15 cellular contexts compared by ENCODE assay signal in the genomic region with DNA sequence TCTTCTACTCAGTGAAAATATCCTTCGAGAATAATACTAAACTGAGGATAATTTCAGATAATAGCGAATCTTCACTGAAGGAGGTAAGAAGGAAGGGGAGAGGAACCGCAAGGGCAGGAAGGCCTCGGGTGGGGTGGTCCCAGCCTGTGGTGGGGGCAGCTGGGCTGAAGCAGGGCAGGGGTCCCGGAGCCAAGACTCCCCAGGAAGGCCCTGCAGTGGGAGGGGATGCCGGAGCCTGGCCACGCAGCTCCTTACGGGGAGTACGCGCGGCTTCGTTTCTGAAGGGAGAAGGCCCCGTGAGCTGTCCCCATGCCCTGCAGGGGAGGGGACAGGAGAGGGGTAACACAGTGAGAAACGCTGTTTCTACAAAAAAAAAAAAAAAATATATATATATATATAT. TPM values are rescaled to one million over a fixed set of nuclear protein-coding genes. Genes with fewer than 3 reads are reported as not detected.
DNase-seq lines count a peak whose midpoint lies in the region; ATAC-seq and TF ChIP-seq lines count a peak whose summit lies in the region.
"Had no signal": no experiment of that assay in that cellular context is flagged by ENCODE, and none has a peak within 500 bp of the region (broad histone marks: within the 10 kb centered on the region; RNA-seq: fewer than 3 reads in every experiment).

No MANE protein-coding gene starts in this region.

- no peak overlapping the region for H3T11ph ChIP-seq in H9 (ENCODE audit: low read length)

- in situ Hi-C loops in KBM-7 (cut with MboI; ENCODE audit: low pct_unique_long_range_greater_than_20kb, low sequenced_read_pairs), result no loop called here

- H3K4me1 Mint-ChIP-seq in activated naive CD4-positive, alpha-beta T cell treated with anti-CD3 and anti-CD28 coated beads, Interleukin-2, amount 10 ng/mL, durations not matched to agents 7 days and 5 days, result peaks cover 20% of the 10 kb centered on the region
- peaks cover 42 to 50% of the 10 kb centered on the region in 2 experiments for H3K4me1 Mint-ChIP-seq in H9
- peaks cover 16 to 17% of the 10 kb centered on the region in 2 donors for H3K4me1 Mint-ChIP-seq in immature natural killer cell
- H3K4me1 Mint-ChIP-seq in stimulated activated naive CD8-positive, alpha-beta T cell treated with anti-CD3 and anti-CD28 coated beads, Interleukin-15, amount 100 ng/mL, for 72 hours, result peaks cover 12% of the 10 kb centered on the region

- H2BK5ac ChIP-seq in H9 (ENCODE audit: insufficient read length, low read length), result no peak overlapping the region

- no peak overlapping the region for H3K4me2 ChIP-seq in H9 (ENCODE audit: insufficient read depth, insufficient read length, low read length)

- no peaks in the 10 kb centered on the region for H3K23me2 ChIP-seq in H9 (ENCODE audit: insufficient read length, low read depth, low read length, poor library complexity, severe bottlenecking)

- no peak overlapping the region for H3K27ac ChIP-seq in H9 (ENCODE audit: insufficient read length, low read depth, low read length)
- H3K27ac ChIP-seq: SJSA1 had no signal

- H3K27me3 ChIP-seq in H9 (ENCODE audit: insufficient read depth, low read length), result no peaks in the 10 kb centered on the region
- H3K27me3 ChIP-seq: pancreas, SJSA1 had no signal

- no CpG with 5 or more reads among the region's 14 CpGs for WGBS in H9 (ENCODE audit: extremely low coverage, insufficient read length, low lambda C conversion rate)

- H3K4ac ChIP-seq in H9 (ENCODE audit: low read depth, low read length), result no peak overlapping the region

- H2BK12ac ChIP-seq in H9 (ENCODE audit: insufficient read length, low read depth, low read length), result no peak overlapping the region

- no peak overlapping the region for H2BK120ac ChIP-seq in H9 (ENCODE audit: low read depth, low read length, poor library complexity, severe bottlenecking)

- no peak overlapping the region for H3K23ac ChIP-seq in H9 (ENCODE audit: insufficient read length, low read depth, low read length)

- H3K14ac ChIP-seq in H9 (ENCODE audit: insufficient read depth, low read length), result no peak overlapping the region

- no peaks in the 10 kb centered on the region for H3K27me3 Mint-ChIP-seq in activated naive CD4-positive, alpha-beta T cell treated with anti-CD3 and anti-CD28 coated beads, Interleukin-2, amount 10 ng/mL, durations not matched to agents 7 days and 5 days
- H3K27me3 Mint-ChIP-seq in H9 (ENCODE audit: low read depth) (peaks cover 2% of the 10 kb centered on the region; the same call in 1 of the 2 replicates), immature natural killer cell (ENCODE audit: low read depth in 3 of 3) (peaks cover 0 to 5% (median 2%) of the 10 kb centered on the region in 3 donors)
- H3K27me3 Mint-ChIP-seq in stimulated activated naive CD8-positive, alpha-beta T cell treated with anti-CD3 and anti-CD28 coated beads, Interleukin-15, amount 100 ng/mL, for 72 hours, result no peaks in the 10 kb centered on the region

- peak overlapping the region; percentile 61 for H3K18ac ChIP-seq in H9 (ENCODE audit: insufficient read length, low read depth, low read length)

- no peak for ATAC-seq in stimulated activated naive CD8-positive, alpha-beta T cell treated with anti-CD3 and anti-CD28 coated beads, Interleukin-15, amount 100 ng/mL, for 72 hours

- H3K79me1 ChIP-seq in H9 (ENCODE audit: insufficient read depth, low read depth, low read length, poor library complexity, severe bottlenecking), result no peaks in the 10 kb centered on the region

- H3K36me3 Mint-ChIP-seq in activated naive CD4-positive, alpha-beta T cell treated with anti-CD3 and anti-CD28 coated beads, Interleukin-2, amount 10 ng/mL, durations not matched to agents 7 days and 5 days, result peaks cover 25% of the 10 kb centered on the region
- peaks cover 7 to 24% (median 23%) of the 10 kb centered on the region in 3 experiments for H3K36me3 Mint-ChIP-seq in H9 (ENCODE audit: insufficient read depth in 1 of 3, low read depth in 3 of 3)
- peaks cover 5 to 9% (median 5%) of the 10 kb centered on the region in 3 donors for H3K36me3 Mint-ChIP-seq in immature natural killer cell

- no peak overlapping the region for H4K91ac ChIP-seq in H9 (ENCODE audit: insufficient read length, low read depth, low read length)

- no peak overlapping the region for H3K56ac ChIP-seq in H9 (ENCODE audit: insufficient read length, low read depth, low read length)

- no peak overlapping the region for H2BK15ac ChIP-seq in H9 (ENCODE audit: low read depth, low read length)

- no peaks in the 10 kb centered on the region for H3K9me3 Mint-ChIP-seq in activated naive CD4-positive, alpha-beta T cell treated with anti-CD3 and anti-CD28 coated beads, Interleukin-2, amount 10 ng/mL, durations not matched to agents 7 days and 5 days
- H3K9me3 Mint-ChIP-seq in H9, result no peaks in the 10 kb centered on the region; a peak in 1 of 5 replicates
- H3K9me3 Mint-ChIP-seq in immature natural killer cell, result no peaks in the 10 kb centered on the region
- H3K9me3 Mint-ChIP-seq in stimulated activated naive CD8-positive, alpha-beta T cell treated with anti-CD3 and anti-CD28 coated beads, Interleukin-15, amount 100 ng/mL, for 72 hours, result no peaks in the 10 kb centered on the region
- H3K9me3 Mint-ChIP-seq: WTC11 had no signal

- no peaks in the 10 kb centered on the region for H4K20me1 ChIP-seq in H9 (ENCODE audit: control insufficient read depth, insufficient read depth, insufficient read length)

- peak overlapping the region; percentile 0 for H3K4me3 Mint-ChIP-seq in activated naive CD4-positive, alpha-beta T cell treated with anti-CD3 and anti-CD28 coated beads, Interleukin-2, amount 10 ng/mL, durations not matched to agents 7 days and 5 days
- H3K4me3 Mint-ChIP-seq in H9 (no peak overlapping the region), immature natural killer cell (peak overlapping the region; percentile 58 to 89 (median 67))
- H3K4me3 Mint-ChIP-seq in stimulated activated naive CD8-positive, alpha-beta T cell treated with anti-CD3 and anti-CD28 coated beads, Interleukin-15, amount 100 ng/mL, for 72 hours, result peak overlapping the region; percentile 18 to 39

- peaks cover 6% of the 10 kb centered on the region; the same call in 1 of the 2 replicates for H3K4me1 ChIP-seq in H9 (ENCODE audit: insufficient read depth, low read length)
- H3K4me1 ChIP-seq: pancreas, SJSA1 had no signal

- no peak overlapping the region for H3K27ac Mint-ChIP-seq in activated naive CD4-positive, alpha-beta T cell treated with anti-CD3 and anti-CD28 coated beads, Interleukin-2, amount 10 ng/mL, durations not matched to agents 7 days and 5 days
- H3K27ac Mint-ChIP-seq in H9 (no peak overlapping the region), immature natural killer cell (peak overlapping the region in 4 of 6 donors; percentile 0 to 64 (median 45))
- no peak overlapping the region for H3K27ac Mint-ChIP-seq in stimulated activated naive CD8-positive, alpha-beta T cell treated with anti-CD3 and anti-CD28 coated beads, Interleukin-15, amount 100 ng/mL, for 72 hours

- H3K9ac ChIP-seq in H9 (ENCODE audit: extremely low read depth, insufficient read length, low read length), result no peak overlapping the region

- no peak overlapping the region for H4K8ac ChIP-seq in H9 (replicated peaks; ENCODE audit: insufficient read length, low read depth, low read length)

- no peak overlapping the region for H4K5ac ChIP-seq in H9 (ENCODE audit: insufficient read length, low read depth, low read length)

- no peak overlapping the region for H2AK5ac ChIP-seq in H9 (ENCODE audit: insufficient read length, low read length)

- H2AFZ ChIP-seq in H9 (ENCODE audit: low read length), result no peak overlapping the region

- CTCF ChIA-PET in activated naive CD4-positive, alpha-beta T cell treated with anti-CD3 and anti-CD28 coated beads, Interleukin-2, amount 10 ng/mL, durations not matched to agents 7 days and 5 days (lab: Charles Lee), result interaction anchor here (0.6 to 2.1 kb wide), 4 partner anchors 9 to 55 kb away, joined by 3 to 6 read pairs (median 4); a partner anchor contains a TSS

- H3K79me2 ChIP-seq in H9 (ENCODE audit: insufficient read depth, low read length), result no peaks in the 10 kb centered on the region

- no peaks in the 10 kb centered on the region for H3K9me3 ChIP-seq in H9 (ENCODE audit: control insufficient read depth, low read depth, low read length)
- H3K9me3 ChIP-seq: pancreas, SJSA1 had no signal

- no peak for TF ChIP-seq CTCF in H9 (conservative IDR thresholded peaks at IDR 0.05)

- DNase-seq in activated naive CD4-positive, alpha-beta T cell treated with anti-CD3 and anti-CD28 coated beads, Interleukin-2, amount 10 ng/mL, durations not matched to agents 7 days and 5 days, result no peak
- no peak for DNase-seq in activated naive CD4-positive, alpha-beta T cell (lab: John Stamatoyannopoulos, UW)
- DNase-seq in H9 (no peak), immature natural killer cell (no peak), KBM-7 (no peak)
- DNase-seq in stimulated activated naive CD8-positive, alpha-beta T cell treated with anti-CD3 and anti-CD28 coated beads, Interleukin-15, amount 100 ng/mL, for 72 hours, result no peak
- no peak for DNase-seq in stimulated activated CD4-positive, alpha-beta T cell treated with anti-CD3 and anti-CD28 coated beads, Interleukin-4, amount 100 ng/mL, for 1 hour
- no peak for DNase-seq in activated CD8-positive, alpha-beta memory T cell treated with anti-CD3 and anti-CD28 coated beads, Interleukin-2, amount 50 U/mL, for 48 hours
- DNase-seq: cortex of kidney; KG1; NCI-H1436 treated with DMSO at 0.1 percent for 48 hours; NK-92 treated with Interleukin-12 subunit alpha and Interleukin-12 subunit beta, amount 100 ng/mL, for 24 hours had no signal

- no peak overlapping the region for H2BK20ac ChIP-seq in H9 (ENCODE audit: low read depth, low read length, poor library complexity, severe bottlenecking)

RNA-seq across cellular contexts. Expression of a gene that starts 21.2 kb away (rescaled TPM):
- total RNA-seq in H9 (2021), result 16.8 and 19.4 TPM in 2 replicates
- polyA plus RNA-seq in immature natural killer cell, result 1 to 10 TPM; 3.3 to 5.8 (median 3.6) TPM

RNA-seq across cellular contexts. Expression of a gene that starts 54.1 kb away (rescaled TPM):
- total RNA-seq in H9 (2021), result 1,968 and 1,971 TPM in 2 replicates
- 100 to 1,000 TPM; 428 to 585 (median 478) TPM for polyA plus RNA-seq in immature natural killer cell

Comparison
In these comparisons a context has a peak if more than half of its experiments do, and no peak if none do; other contexts are left out.
1. H3K27ac Mint-ChIP-seq: peak in immature natural killer cell (4 of 6); none in activated naive CD4-positive, alpha-beta T cell treated with anti-CD3 and anti-CD28 coated beads, Interleukin-2, amount 10 ng/mL, durations not matched to agents 7 days and 5 days (single experiment), H9 (0 of 3) and stimulated activated naive CD8-positive, alpha-beta T cell treated with anti-CD3 and anti-CD28 coated beads, Interleukin-15, amount 100 ng/mL, for 72 hours (0 of 2).
2. H3K4me3 Mint-ChIP-seq: peak in activated naive CD4-positive, alpha-beta T cell treated with anti-CD3 and anti-CD28 coated beads, Interleukin-2, amount 10 ng/mL, durations not matched to agents 7 days and 5 days (single experiment), immature natural killer cell (5 of 5) and stimulated activated naive CD8-positive, alpha-beta T cell treated with anti-CD3 and anti-CD28 coated beads, Interleukin-15, amount 100 ng/mL, for 72 hours (2 of 2); none in H9 (0 of 2).